24 cellular contexts compared by ENCODE assay signal in genomic region chr2:238928520-238929241, GRCh38.
DNase-seq lines count a peak whose midpoint lies in the region; ATAC-seq, FAIRE-seq and TF ChIP-seq lines count a peak whose summit lies in the region.
"Had no signal": no experiment of that assay in that cellular context is flagged by ENCODE, and none has a peak within 500 bp of the region (broad histone marks: within the 10 kb centered on the region; RNA-seq: fewer than 3 reads in every experiment).

No MANE protein-coding gene starts in this region.

- H3K9me3 ChIP-seq in RWPE2 (ENCODE audit: severe bottlenecking) (no peaks in the 10 kb centered on the region), heart left ventricle (peaks cover 0 to 7% (median 2%) of the 10 kb centered on the region in 12 donors), suprapubic skin (no peaks in the 10 kb centered on the region), small intestine (ENCODE audit: control insufficient read depth, low read depth) (no peaks in the 10 kb centered on the region)

- H3K4me3 ChIP-seq in RWPE2 (ENCODE audit: severe bottlenecking) (no peak overlapping the region), heart left ventricle (no peak overlapping the region), suprapubic skin (no peak overlapping the region), small intestine (ENCODE audit: low read depth in 1 of 2, low read length in 2 of 2) (no peak overlapping the region)
- H3K4me3 ChIP-seq: SJSA1, thoracic aorta had no signal

- no peak overlapping the region for H3K4me3 Mint-ChIP-seq in nephron
- H3K4me3 Mint-ChIP-seq: activated CD4-positive, alpha-beta T cell treated with anti-CD3 and anti-CD28 coated beads, Interleukin-2, amount 10 ng/mL, durations not matched to agents 7 days and 5 days; activated T-cell treated with anti-CD3 and anti-CD28 coated beads, Interleukin-2, amount 50 U/mL, for 4 hours; IgD-negative memory B cell; naive B cell; stimulated activated naive B cell treated with anti-CD40 and anti-IgM and Interleukin-4, amounts not matched to agents 10 μg/mL and 1 μg/mL and 100 μg/mL, for 72 hours had no signal

- H3K4me1 Mint-ChIP-seq in nephron: peaks cover 18% of the 10 kb centered on the region
- H3K4me1 Mint-ChIP-seq: activated CD4-positive, alpha-beta T cell treated with anti-CD3 and anti-CD28 coated beads, Interleukin-2, amount 10 ng/mL, durations not matched to agents 7 days and 5 days; IgD-negative memory B cell; naive B cell; stimulated activated naive B cell treated with anti-CD40 and anti-IgM and Interleukin-4, amounts not matched to agents 10 μg/mL and 1 μg/mL and 100 μg/mL, for 72 hours had no signal

- H3K27ac ChIP-seq in RWPE2 (ENCODE audit: poor library complexity, severe bottlenecking): no peak overlapping the region
- H3K27ac ChIP-seq in heart left ventricle: peak overlapping the region in 7 of 12 donors; percentile 11 to 66 (median 34)
- no peak overlapping the region for H3K27ac ChIP-seq in suprapubic skin
- peak overlapping the region in 1 of 2 donors; percentile 12 for H3K27ac ChIP-seq in small intestine (ENCODE audit: low read depth in 1 of 2, low read length in 1 of 2)
- H3K27ac ChIP-seq: SJSA1, thoracic aorta had no signal

- TF ChIP-seq POLR2A in heart left ventricle (IDR thresholded peaks at IDR 0.05): no peak
- TF ChIP-seq POLR2A in suprapubic skin (IDR thresholded peaks at IDR 0.05): no peak

- TF ChIP-seq EP300 in suprapubic skin (IDR thresholded peaks at IDR 0.05): no peak

- no peaks in the 10 kb centered on the region for H3K4me1 ChIP-seq in RWPE2 (ENCODE audit: insufficient read depth, poor library complexity, severe bottlenecking)
- H3K4me1 ChIP-seq in heart left ventricle: peaks cover 0 to 17% (median 4%) of the 10 kb centered on the region in 12 donors
- H3K4me1 ChIP-seq in suprapubic skin: no peaks in the 10 kb centered on the region
- no peaks in the 10 kb centered on the region for H3K4me1 ChIP-seq in small intestine (ENCODE audit: control insufficient read depth in 2 of 2, insufficient read depth in 1 of 2, low read depth in 1 of 2, low read length in 1 of 2)

- intact Hi-C loops in heart left ventricle (cut with DNase I): no loop called here

- peaks cover 15% of the 10 kb centered on the region for H3K9me3 Mint-ChIP-seq in nephron
- H3K9me3 Mint-ChIP-seq: activated CD4-positive, alpha-beta T cell treated with anti-CD3 and anti-CD28 coated beads, Interleukin-2, amount 10 ng/mL, durations not matched to agents 7 days and 5 days; activated T-cell treated with anti-CD3 and anti-CD28 coated beads, Interleukin-2, amount 50 U/mL, for 4 hours; stimulated activated naive B cell treated with anti-CD40 and anti-IgM and Interleukin-4, amounts not matched to agents 10 μg/mL and 1 μg/mL and 100 μg/mL, for 72 hours had no signal

- WGBS in heart left ventricle, 4 donors: 67 to 75% (median 72%) methylated on average over 18 of the region's 18 CpGs
- WGBS in suprapubic skin: 74% methylated on average over 18 of the region's 18 CpGs
- 66 to 80% (median 68%) methylated on average over 18 of the region's 18 CpGs for WGBS in small intestine, 3 donors

- H3K27ac Mint-ChIP-seq in nephron: peak overlapping the region; percentile 98
- H3K27ac Mint-ChIP-seq: activated CD4-positive, alpha-beta T cell treated with anti-CD3 and anti-CD28 coated beads, Interleukin-2, amount 10 ng/mL, durations not matched to agents 7 days and 5 days; IgD-negative memory B cell; naive B cell; stimulated activated naive B cell treated with anti-CD40 and anti-IgM and Interleukin-4, amounts not matched to agents 10 μg/mL and 1 μg/mL and 100 μg/mL, for 72 hours had no signal

- H3K27me3 ChIP-seq in RWPE2 (ENCODE audit: insufficient read depth, poor library complexity, severe bottlenecking) (no peaks in the 10 kb centered on the region), heart left ventricle (peaks cover 0 to 3% (median 0%) of the 10 kb centered on the region in 9 donors), suprapubic skin (peaks cover 5% of the 10 kb centered on the region), small intestine (ENCODE audit: control insufficient read depth in 2 of 2, insufficient read depth in 2 of 2, low read length in 2 of 2) (no peaks in the 10 kb centered on the region)
- H3K27me3 ChIP-seq: SJSA1 had no signal

- DNase-seq in RWPE2 (ENCODE audit: low spot score): peak; percentile 40
- peak in 1 of 5 donors; percentile 28 for DNase-seq in heart left ventricle
- peak; percentile 59 to 62 for DNase-seq in suprapubic skin (ENCODE audit: low spot score in 2 of 2)
- DNase-seq in NCI-H524 (lab: John Stamatoyannopoulos, UW): no peak
- no peak for DNase-seq in epidermal melanocyte (ENCODE audit: insufficient read length, low spot score)
- no peak for DNase-seq in NCI-H2029 (lab: John Stamatoyannopoulos, UW)
- DNase-seq in small intestine: no peak
- DNase-seq: activated CD4-positive, alpha-beta T cell treated with anti-CD3 and anti-CD28 coated beads, Interleukin-2, amount 10 ng/mL, durations not matched to agents 7 days and 5 days; activated naive CD4-positive, alpha-beta T cell; activated T-cell treated with anti-CD3 and anti-CD28 coated beads, Interleukin-2, amount 50 U/mL, for 4 hours; DMS153; GOT3; left colon; mesendoderm; naive B cell; NCI-H1048; NCI-H187 treated with DMSO at 0.1 percent for 48 hours; NCI-H69; stimulated activated naive B cell treated with anti-CD40 and anti-IgM and Interleukin-4, amounts not matched to agents 10 μg/mL and 1 μg/mL and 100 μg/mL, for 72 hours had no signal

- ATAC-seq in RWPE2 (ENCODE audit: low read depth) (no peak), heart left ventricle (no peak)
- ATAC-seq: activated T-cell treated with anti-CD3 and anti-CD28 coated beads, Interleukin-2, amount 50 U/mL, for 4 hours; left colon; stimulated activated naive B cell treated with anti-CD40 and anti-IgM and Interleukin-4, amounts not matched to agents 10 μg/mL and 1 μg/mL and 100 μg/mL, for 72 hours had no signal

- peaks cover 18% of the 10 kb centered on the region for H3K27me3 Mint-ChIP-seq in nephron (ENCODE audit: low read depth)

- no peak for TF ChIP-seq CTCF in RWPE2 (IDR thresholded peaks at IDR 0.05; ENCODE audit: poor library complexity, severe bottlenecking)
- TF ChIP-seq CTCF in heart left ventricle (IDR thresholded peaks at IDR 0.05): no peak
- TF ChIP-seq CTCF in nephron (IDR thresholded peaks at IDR 0.05; ENCODE audit: unreplicated experiment in 3 of 3): no peak
- TF ChIP-seq CTCF in suprapubic skin (IDR thresholded peaks at IDR 0.05): no peak

- H3K36me3 Mint-ChIP-seq in nephron (ENCODE audit: low read depth): peaks cover 4% of the 10 kb centered on the region
- H3K36me3 Mint-ChIP-seq: IgD-negative memory B cell; naive B cell; stimulated activated naive B cell treated with anti-CD40 and anti-IgM and Interleukin-4, amounts not matched to agents 10 μg/mL and 1 μg/mL and 100 μg/mL, for 72 hours had no signal

- FAIRE-seq in small intestine (lab: Jason Lieb, UNC): no peak
- FAIRE-seq: RCC 7860 had no signal

- no peaks in the 10 kb centered on the region for H3K36me3 ChIP-seq in RWPE2 (ENCODE audit: low read depth)
- no peaks in the 10 kb centered on the region for H3K36me3 ChIP-seq in heart left ventricle
- no peaks in the 10 kb centered on the region for H3K36me3 ChIP-seq in suprapubic skin
- no peaks in the 10 kb centered on the region for H3K36me3 ChIP-seq in small intestine (ENCODE audit: control insufficient read depth in 2 of 2, insufficient read depth in 2 of 2, low read length in 2 of 2)
- H3K36me3 ChIP-seq: SJSA1, thoracic aorta had no signal

Comparison
In these comparisons a context has a peak if more than half of its experiments do, and no peak if none do; other contexts are left out.
1. DNase-seq: peak in RWPE2 (single experiment) and suprapubic skin (2 of 2); none in NCI-H524 (0 of 2), epidermal melanocyte (single experiment), NCI-H2029 (single experiment) and small intestine (single experiment).
2. H3K27ac ChIP-seq: peak in heart left ventricle (7 of 12); none in RWPE2 (single experiment) and suprapubic skin (single experiment).